17 cellular contexts compared by ENCODE assay signal in genomic region chr6:16437984-16438383, GRCh38.
DNase-seq lines count a peak whose midpoint lies in the region; ATAC-seq and TF ChIP-seq lines count a peak whose summit lies in the region.
"Had no signal": no experiment of that assay in that cellular context is flagged by ENCODE, and none has a peak within 500 bp of the region (broad histone marks: within the 10 kb centered on the region; RNA-seq: fewer than 3 reads in every experiment).

No MANE protein-coding gene starts in this region.

- peak overlapping the region; percentile 70 for H3K27ac ChIP-seq in foreskin keratinocyte
- H3K27ac ChIP-seq: WERI-Rb-1 had no signal

- peaks cover 59% of the 10 kb centered on the region for H3K36me3 Mint-ChIP-seq in activated CD4-positive, alpha-beta memory T cell treated with anti-CD3 and anti-CD28 coated beads, Interleukin-2, amount 10 ng/mL, durations not matched to agents 7 days and 5 days (ENCODE audit: low read depth)
- H3K36me3 Mint-ChIP-seq in stimulated activated naive CD8-positive, alpha-beta T cell treated with anti-CD3 and anti-CD28 coated beads, Interleukin-15, Interleukin-2, amounts not matched to agents 100 ng/mL and 50 ng/mL, for 24 hours (ENCODE audit: low read depth), result peaks cover 8% of the 10 kb centered on the region

- POLR2A ChIA-PET in activated CD4-positive, alpha-beta memory T cell treated with anti-CD3 and anti-CD28 coated beads, Interleukin-2, amount 10 ng/mL, durations not matched to agents 7 days and 5 days (lab: Charles Lee), result interaction anchor here (0.6 to 8.3 kb wide), 21 partner anchors 9 to 330 kb away, joined by 3 to 109 read pairs (median 7); partner anchors contain the start of gene ATXN1

- H3K27ac Mint-ChIP-seq in activated CD4-positive, alpha-beta memory T cell treated with anti-CD3 and anti-CD28 coated beads, Interleukin-2, amount 10 ng/mL, durations not matched to agents 7 days and 5 days, result peak overlapping the region; percentile 94
- H3K27ac Mint-ChIP-seq in stimulated activated naive CD8-positive, alpha-beta T cell treated with anti-CD3 and anti-CD28 coated beads, Interleukin-15, Interleukin-2, amounts not matched to agents 100 ng/mL and 50 ng/mL, for 24 hours, result peak overlapping the region; percentile 64
- H3K27ac Mint-ChIP-seq: progenitor cell of endocrine pancreas had no signal

- ATAC-seq in foreskin keratinocyte (no peak), HG03460 (IDR thresholded peaks at IDR 0.05; ENCODE audit: unreplicated experiment) (no peak)

- H3K27me3 Mint-ChIP-seq in activated CD4-positive, alpha-beta memory T cell treated with anti-CD3 and anti-CD28 coated beads, Interleukin-2, amount 10 ng/mL, durations not matched to agents 7 days and 5 days, result no peaks in the 10 kb centered on the region
- H3K27me3 Mint-ChIP-seq in stimulated activated naive CD8-positive, alpha-beta T cell treated with anti-CD3 and anti-CD28 coated beads, Interleukin-15, Interleukin-2, amounts not matched to agents 100 ng/mL and 50 ng/mL, for 24 hours, result no peaks in the 10 kb centered on the region
- H3K27me3 Mint-ChIP-seq: progenitor cell of endocrine pancreas had no signal

- no peak for TF ChIP-seq CTCF in foreskin keratinocyte (conservative IDR thresholded peaks at IDR 0.05)

- peaks cover 82% of the 10 kb centered on the region for H3K4me1 Mint-ChIP-seq in activated CD4-positive, alpha-beta memory T cell treated with anti-CD3 and anti-CD28 coated beads, Interleukin-2, amount 10 ng/mL, durations not matched to agents 7 days and 5 days
- H3K4me1 Mint-ChIP-seq in stimulated activated naive CD8-positive, alpha-beta T cell treated with anti-CD3 and anti-CD28 coated beads, Interleukin-15, Interleukin-2, amounts not matched to agents 100 ng/mL and 50 ng/mL, for 24 hours (ENCODE audit: low read depth), result peaks cover 71% of the 10 kb centered on the region

- DNase-seq in activated T-cell treated with anti-CD3 and anti-CD28 coated beads for 24 hours (ENCODE audit: low read depth) (peak; percentile 15), activated T-cell treated with anti-CD3 and anti-CD28 coated beads for 4 hours (no peak), foreskin keratinocyte (no peak), kidney tubule cell (ENCODE audit: low spot score) (no peak), activated gamma-delta T cell treated with Interleukin-2 at 50 U/mL for 16 hours (no peak)
- peak; percentile 65 for DNase-seq in activated CD4-positive, alpha-beta memory T cell treated with anti-CD3 and anti-CD28 coated beads, Interleukin-2, amount 10 ng/mL, durations not matched to agents 7 days and 5 days
- DNase-seq: Caco-2, glutamatergic neuron, GOT3, KBM-7, kidney, NCI-H1417 treated with DMSO at 0.1 percent for 48 hours, NCI-H446 treated with DMSO at 0.1 percent for 48 hours, WERI-Rb-1 had no signal

- peak overlapping the region; percentile 90 for H3K4me3 Mint-ChIP-seq in activated CD4-positive, alpha-beta memory T cell treated with anti-CD3 and anti-CD28 coated beads, Interleukin-2, amount 10 ng/mL, durations not matched to agents 7 days and 5 days
- peak overlapping the region; percentile 77 for H3K4me3 Mint-ChIP-seq in stimulated activated naive CD8-positive, alpha-beta T cell treated with anti-CD3 and anti-CD28 coated beads, Interleukin-15, Interleukin-2, amounts not matched to agents 100 ng/mL and 50 ng/mL, for 24 hours

- H3K9me3 Mint-ChIP-seq in activated CD4-positive, alpha-beta memory T cell treated with anti-CD3 and anti-CD28 coated beads, Interleukin-2, amount 10 ng/mL, durations not matched to agents 7 days and 5 days, result no peaks in the 10 kb centered on the region
- peaks cover 7% of the 10 kb centered on the region for H3K9me3 Mint-ChIP-seq in stimulated activated naive CD8-positive, alpha-beta T cell treated with anti-CD3 and anti-CD28 coated beads, Interleukin-15, Interleukin-2, amounts not matched to agents 100 ng/mL and 50 ng/mL, for 24 hours

- CTCF ChIA-PET in activated CD4-positive, alpha-beta memory T cell treated with anti-CD3 and anti-CD28 coated beads, Interleukin-2, amount 10 ng/mL, durations not matched to agents 7 days and 5 days (lab: Charles Lee), result interaction anchor here (0.6 to 4.6 kb wide), 13 partner anchors 17 to 333 kb away, joined by 3 to 25 read pairs (median 5); no protein-coding TSS in a partner anchor

- H3K27me3 ChIP-seq in foreskin keratinocyte, result no peaks in the 10 kb centered on the region

- H3K4me1 ChIP-seq in foreskin keratinocyte, result peaks cover 9% of the 10 kb centered on the region
- H3K4me1 ChIP-seq: Caco-2 had no signal

Comparison
In these comparisons a context has a peak if more than half of its experiments do, and no peak if none do; other contexts are left out.
1. DNase-seq: peak in activated T-cell treated with anti-CD3 and anti-CD28 coated beads for 24 hours (single experiment) and activated CD4-positive, alpha-beta memory T cell treated with anti-CD3 and anti-CD28 coated beads, Interleukin-2, amount 10 ng/mL, durations not matched to agents 7 days and 5 days (single experiment); none in activated T-cell treated with anti-CD3 and anti-CD28 coated beads for 4 hours (single experiment), foreskin keratinocyte (0 of 2), kidney tubule cell (single experiment) and activated gamma-delta T cell treated with Interleukin-2 at 50 U/mL for 16 hours (single experiment).